ENCODE assay signal across 9 cellular contexts in the genomic region with DNA sequence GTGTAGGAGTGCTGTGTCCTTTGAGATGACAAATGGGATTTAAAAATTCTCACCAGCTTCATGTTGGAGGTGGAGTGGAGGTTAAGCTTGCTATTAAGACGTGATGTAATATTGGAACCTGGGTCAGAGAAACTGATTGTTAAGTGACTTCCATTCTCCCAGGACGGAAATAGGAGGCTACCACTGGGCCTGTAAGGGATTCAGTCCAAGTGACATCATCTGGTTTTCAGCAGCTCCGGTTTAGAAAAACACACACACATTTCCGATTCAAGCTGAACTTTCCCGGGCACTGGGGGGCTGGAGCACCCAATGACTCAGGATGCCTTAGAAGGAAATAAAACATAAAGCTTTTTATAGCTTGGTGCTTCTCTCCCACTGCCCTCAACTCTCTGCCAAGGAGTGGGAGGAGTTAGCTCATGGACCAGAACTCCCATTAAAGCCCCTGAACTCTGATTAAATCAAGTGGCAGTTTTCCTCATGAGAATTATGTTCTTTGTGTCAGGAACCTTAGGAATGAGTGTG. TPM values are rescaled to one million over a fixed set of nuclear protein-coding genes. Genes with fewer than 3 reads are reported as not detected.
DNase-seq lines count a peak whose midpoint lies in the region; ATAC-seq lines count a peak whose summit lies in the region.
"Had no signal": no experiment of that assay in that cellular context is flagged by ENCODE, and none has a peak within 500 bp of the region (broad histone marks: within the 10 kb centered on the region; RNA-seq: fewer than 3 reads in every experiment).

No MANE protein-coding gene starts in this region.

- no peak overlapping the region for H3K23ac ChIP-seq in mesenchymal stem cell (ENCODE audit: low read length in 2 of 2)

- no peak overlapping the region for H3K4me3 Mint-ChIP-seq in stimulated activated naive CD8-positive, alpha-beta T cell treated with anti-CD3 and anti-CD28 coated beads, Interleukin-15, Interleukin-2, amounts not matched to agents 100 ng/mL and 50 ng/mL, for 24 hours
- H3K4me3 Mint-ChIP-seq: T-helper 1 cell treated with Interleukin-12 subunit alpha and Interleukin-12 subunit beta and Interleukin-4 antibody, amounts not matched to agents 30 μg/mL and 1 μg/mL, for 36 hours had no signal

- H3K79me1 ChIP-seq in mesenchymal stem cell (replicated peaks; ENCODE audit: low read length, poor library complexity, severe bottlenecking), result peaks cover 6% of the 10 kb centered on the region

- no peaks in the 10 kb centered on the region for H3K9me3 Mint-ChIP-seq in stimulated activated naive CD8-positive, alpha-beta T cell treated with anti-CD3 and anti-CD28 coated beads, Interleukin-15, Interleukin-2, amounts not matched to agents 100 ng/mL and 50 ng/mL, for 24 hours
- H3K9me3 Mint-ChIP-seq: T-helper 1 cell treated with Interleukin-12 subunit alpha and Interleukin-12 subunit beta and Interleukin-4 antibody, amounts not matched to agents 30 μg/mL and 1 μg/mL, for 36 hours had no signal

- H3K9me3 ChIP-seq in mesenchymal stem cell (ENCODE audit: control insufficient read depth, low read length), result no peaks in the 10 kb centered on the region

- H4K91ac ChIP-seq in mesenchymal stem cell (ENCODE audit: low read length), result no peak overlapping the region

- H2BK15ac ChIP-seq in mesenchymal stem cell (ENCODE audit: low read depth, poor library complexity, severe bottlenecking), result no peak overlapping the region

- peak overlapping the region in 1 of 2 experiments; percentile 1 for H3K4me3 ChIP-seq in mesenchymal stem cell (ENCODE audit: insufficient read depth in 1 of 2, low read depth in 1 of 2, low read length in 2 of 2)

- no peak overlapping the region for H4K8ac ChIP-seq in mesenchymal stem cell (ENCODE audit: low read length)

- H3K36me3 ChIP-seq in mesenchymal stem cell (ENCODE audit: control insufficient read depth in 1 of 2, insufficient read depth in 2 of 2, low read depth in 1 of 2, low read length in 2 of 2), result peaks cover 10 to 39% of the 10 kb centered on the region in 2 experiments

- H2AK5ac ChIP-seq in mesenchymal stem cell (ENCODE audit: low read length, severe bottlenecking), result no peak overlapping the region

- no peak overlapping the region for H2BK5ac ChIP-seq in mesenchymal stem cell (ENCODE audit: low read depth, low read length, poor library complexity, severe bottlenecking)

- DNase-seq in stimulated activated naive CD8-positive, alpha-beta T cell treated with anti-CD3 and anti-CD28 coated beads, Interleukin-15, Interleukin-2, amounts not matched to agents 100 U/mL and 50 U/mL, for 24 hours, result no peak
- DNase-seq in dermis blood vessel endothelial cell (peak; percentile 99), mesenchymal stem cell (peak; percentile 92)

- 39% methylated on average over 5 of the region's 5 CpGs for WGBS in mesenchymal stem cell

- H2BK120ac ChIP-seq in mesenchymal stem cell (ENCODE audit: low read depth, low read length), result no peak overlapping the region

- peak overlapping the region; percentile 0 for H3K4me2 ChIP-seq in mesenchymal stem cell (ENCODE audit: low read length, poor library complexity, severe bottlenecking)

- H3K4me1 Mint-ChIP-seq in stimulated activated naive CD8-positive, alpha-beta T cell treated with anti-CD3 and anti-CD28 coated beads, Interleukin-15, Interleukin-2, amounts not matched to agents 100 ng/mL and 50 ng/mL, for 24 hours (ENCODE audit: low read depth), result peaks cover 38% of the 10 kb centered on the region

- peaks cover 8% of the 10 kb centered on the region for H3K4me1 ChIP-seq in mesenchymal stem cell (ENCODE audit: control insufficient read depth, insufficient read depth, low read depth, low read length)

- ATAC-seq in stimulated activated naive CD8-positive, alpha-beta T cell treated with anti-CD3 and anti-CD28 coated beads, Interleukin-15, Interleukin-2, amounts not matched to agents 100 U/mL and 50 U/mL, for 24 hours, result no peak
- no peak for ATAC-seq in HG03457 (IDR thresholded peaks at IDR 0.05; ENCODE audit: unreplicated experiment)
- ATAC-seq in GM19023 (IDR thresholded peaks at IDR 0.05; ENCODE audit: unreplicated experiment), result no peak
- ATAC-seq in HG03565 (IDR thresholded peaks at IDR 0.05; ENCODE audit: unreplicated experiment), result no peak
- no peak for ATAC-seq in GM18870 (IDR thresholded peaks at IDR 0.05; ENCODE audit: unreplicated experiment)

- no peaks in the 10 kb centered on the region for H3K27me3 Mint-ChIP-seq in stimulated activated naive CD8-positive, alpha-beta T cell treated with anti-CD3 and anti-CD28 coated beads, Interleukin-15, Interleukin-2, amounts not matched to agents 100 ng/mL and 50 ng/mL, for 24 hours

- no peaks in the 10 kb centered on the region for H3K27me3 ChIP-seq in mesenchymal stem cell (ENCODE audit: control insufficient read depth in 1 of 2, insufficient read depth in 1 of 2, low read length in 2 of 2)

- peak overlapping the region; percentile 70 for H3K27ac ChIP-seq in mesenchymal stem cell (ENCODE audit: low read length, poor library complexity, severe bottlenecking)

- no peak overlapping the region for H3K4ac ChIP-seq in mesenchymal stem cell (ENCODE audit: low read depth in 1 of 2, low read length in 2 of 2)

- H3K18ac ChIP-seq in mesenchymal stem cell (ENCODE audit: low read depth in 1 of 2, low read length in 2 of 2), result no peak overlapping the region

- H2AFZ ChIP-seq in mesenchymal stem cell (ENCODE audit: low read depth, low read length), result no peak overlapping the region

- H3K36me3 Mint-ChIP-seq in stimulated activated naive CD8-positive, alpha-beta T cell treated with anti-CD3 and anti-CD28 coated beads, Interleukin-15, Interleukin-2, amounts not matched to agents 100 ng/mL and 50 ng/mL, for 24 hours (ENCODE audit: low read depth), result peaks cover 32% of the 10 kb centered on the region

- peak overlapping the region; percentile 59 for H3K9ac ChIP-seq in mesenchymal stem cell (ENCODE audit: low read length)

- H3K27ac Mint-ChIP-seq in stimulated activated naive CD8-positive, alpha-beta T cell treated with anti-CD3 and anti-CD28 coated beads, Interleukin-15, Interleukin-2, amounts not matched to agents 100 ng/mL and 50 ng/mL, for 24 hours, result peak overlapping the region; percentile 1

- H3K14ac ChIP-seq in mesenchymal stem cell (ENCODE audit: low read length in 2 of 2), result no peak overlapping the region

- H2BK12ac ChIP-seq in mesenchymal stem cell (ENCODE audit: low read length in 2 of 2), result no peak overlapping the region

RNA-seq across cellular contexts. Expression of gene CALM1, which starts 12.4 kb away (rescaled TPM):
- total RNA-seq in dermis blood vessel endothelial cell, result 551 and 736 TPM in 2 replicates
- 356 TPM for polyA plus RNA-seq in mesenchymal stem cell (2013, experiment 1 of 2)
- polyA plus RNA-seq in mesenchymal stem cell (2013, experiment 2 of 2), result 364 TPM
